18 cellular contexts compared by ENCODE assay signal in genomic region chr6:149711711-149712110, GRCh38. TPM values are rescaled to one million over a fixed set of nuclear protein-coding genes. Genes with fewer than 3 reads are reported as not detected.
DNase-seq lines count a peak whose midpoint lies in the region; ATAC-seq, FAIRE-seq and TF ChIP-seq lines count a peak whose summit lies in the region.
"Had no signal": no experiment of that assay in that cellular context is flagged by ENCODE, and none has a peak within 500 bp of the region (broad histone marks: within the 10 kb centered on the region; RNA-seq: fewer than 3 reads in every experiment).

No MANE protein-coding gene starts in this region.

- no peak for DNase-seq in activated CD4-positive, alpha-beta T cell treated with anti-CD3 and anti-CD28 coated beads for 36 hours
- DNase-seq in activated CD4-positive, alpha-beta T cell treated with anti-CD3 and anti-CD28 coated beads, Interleukin-2, amount 10 ng/mL, durations not matched to agents 24 days and 14 days: no peak
- DNase-seq in T-helper 17 cell: no peak
- DNase-seq in naive thymus-derived CD4-positive, alpha-beta T cell: no peak
- DNase-seq in GM12891 (ENCODE audit: insufficient read length, low spot score): no peak
- DNase-seq in right cardiac atrium: no peak
- DNase-seq: COR-L47, DMS 273 treated with DMSO at 0.1 percent for 48 hours, NCI-H1417 treated with DMSO at 0.1 percent for 48 hours, NCI-H187 treated with DMSO at 0.1 percent for 48 hours, NCI-H226, NCI-H524 treated with DMSO at 0.1 percent for 48 hours, SJCRH30 had no signal

- POLR2A ChIA-PET in activated CD4-positive, alpha-beta T cell treated with anti-CD3 and anti-CD28 coated beads for 36 hours (lab: Charles Lee): no interaction called here
- POLR2A ChIA-PET in naive thymus-derived CD4-positive, alpha-beta T cell (lab: Charles Lee): no interaction called here

- no peak for ATAC-seq in activated CD4-positive, alpha-beta T cell treated with anti-CD3 and anti-CD28 coated beads for 36 hours
- no peak for ATAC-seq in T-helper 17 cell
- ATAC-seq in naive thymus-derived CD4-positive, alpha-beta T cell: no peak
- ATAC-seq in right cardiac atrium: no peak
- ATAC-seq: Panc1 had no signal

- no peak for FAIRE-seq in GM12891 (lab: Jason Lieb, UNC)
- FAIRE-seq: G401.6, H54 had no signal

- no peak overlapping the region for H3K27ac ChIP-seq in naive thymus-derived CD4-positive, alpha-beta T cell (ENCODE audit: low read depth, low read length)
- H3K27ac ChIP-seq in right cardiac atrium (ENCODE audit: low read length): no peak overlapping the region
- H3K27ac ChIP-seq: 22Rv1, SJCRH30 had no signal

- no peaks in the 10 kb centered on the region for H3K9me3 ChIP-seq in T-helper 17 cell (ENCODE audit: control insufficient read depth, low read length, poor library complexity, severe bottlenecking)
- no peaks in the 10 kb centered on the region for H3K9me3 ChIP-seq in naive thymus-derived CD4-positive, alpha-beta T cell (ENCODE audit: control insufficient read depth in 2 of 3, low read length in 3 of 3)
- no peaks in the 10 kb centered on the region for H3K9me3 ChIP-seq in right cardiac atrium (ENCODE audit: control insufficient read depth, low read length)
- H3K9me3 ChIP-seq: SJCRH30 had no signal

- WGBS in right cardiac atrium: 96% methylated on average over 5 of the region's 5 CpGs

- no peak overlapping the region for H3K4me3 Mint-ChIP-seq in activated CD4-positive, alpha-beta T cell treated with anti-CD3 and anti-CD28 coated beads for 36 hours
- no peak overlapping the region for H3K4me3 Mint-ChIP-seq in activated CD4-positive, alpha-beta T cell treated with anti-CD3 and anti-CD28 coated beads, Interleukin-2, amount 10 ng/mL, durations not matched to agents 24 days and 14 days
- no peak overlapping the region for H3K4me3 Mint-ChIP-seq in T-helper 17 cell
- H3K4me3 Mint-ChIP-seq in naive thymus-derived CD4-positive, alpha-beta T cell: peak overlapping the region in 3 of 10 donors; percentile 35 to 46 (median 43)
- H3K4me3 Mint-ChIP-seq: CD14-positive monocyte had no signal

- peaks cover 58% of the 10 kb centered on the region for H3K4me1 Mint-ChIP-seq in activated CD4-positive, alpha-beta T cell treated with anti-CD3 and anti-CD28 coated beads for 36 hours
- H3K4me1 Mint-ChIP-seq in activated CD4-positive, alpha-beta T cell treated with anti-CD3 and anti-CD28 coated beads, Interleukin-2, amount 10 ng/mL, durations not matched to agents 24 days and 14 days: peaks cover 43% of the 10 kb centered on the region
- H3K4me1 Mint-ChIP-seq in T-helper 17 cell: peaks cover 48% of the 10 kb centered on the region
- peaks cover 39 to 87% (median 70%) of the 10 kb centered on the region in 7 donors for H3K4me1 Mint-ChIP-seq in naive thymus-derived CD4-positive, alpha-beta T cell

- intact Hi-C loops in activated CD4-positive, alpha-beta T cell treated with anti-CD3 and anti-CD28 coated beads for 36 hours (cut with DNase I, micrococcal nuclease): no loop called here
- intact Hi-C loops in activated CD4-positive, alpha-beta T cell treated with anti-CD3 and anti-CD28 coated beads, Interleukin-2, amount 10 ng/mL, durations not matched to agents 24 days and 14 days (cut with micrococcal nuclease): loop anchor here (10.0 kb wide), 1 partner anchor 293 kb away; no protein-coding TSS in a partner anchor
- intact Hi-C loops in naive thymus-derived CD4-positive, alpha-beta T cell (cut with micrococcal nuclease): loop anchor here in 1 of 2 donors (10.0 kb wide), 2 partner anchors 293 to 687 kb away; no protein-coding TSS in a partner anchor
- intact Hi-C loops in right cardiac atrium (cut with DNase I): loop anchor here in 1 of 4 donors (10.0 kb wide), 1 partner anchor 67 kb away; the partner anchor contains the start of gene KATNA1

- no peaks in the 10 kb centered on the region for H3K27me3 Mint-ChIP-seq in activated CD4-positive, alpha-beta T cell treated with anti-CD3 and anti-CD28 coated beads for 36 hours
- H3K27me3 Mint-ChIP-seq in activated CD4-positive, alpha-beta T cell treated with anti-CD3 and anti-CD28 coated beads, Interleukin-2, amount 10 ng/mL, durations not matched to agents 24 days and 14 days: no peaks in the 10 kb centered on the region
- H3K27me3 Mint-ChIP-seq in T-helper 17 cell: no peaks in the 10 kb centered on the region
- H3K27me3 Mint-ChIP-seq in naive thymus-derived CD4-positive, alpha-beta T cell: no peaks in the 10 kb centered on the region

- no peak for TF ChIP-seq POLR2A in GM12891 (IDR thresholded peaks at IDR 0.05; ENCODE audit: low read depth, low read length)

- H3K27me3 ChIP-seq in naive thymus-derived CD4-positive, alpha-beta T cell (ENCODE audit: control insufficient read depth in 2 of 2, insufficient read depth in 2 of 2, low read length in 2 of 2): no peaks in the 10 kb centered on the region
- H3K27me3 ChIP-seq in right cardiac atrium (ENCODE audit: control insufficient read depth, insufficient read depth): no peaks in the 10 kb centered on the region
- H3K27me3 ChIP-seq: SJCRH30 had no signal

- H3K4me1 ChIP-seq in naive thymus-derived CD4-positive, alpha-beta T cell (ENCODE audit: control insufficient read depth in 2 of 2, insufficient read depth in 2 of 2, low read length in 2 of 2): peaks cover 24 to 42% of the 10 kb centered on the region in 2 donors
- peaks cover 4% of the 10 kb centered on the region for H3K4me1 ChIP-seq in right cardiac atrium (ENCODE audit: control insufficient read depth, insufficient read depth, low read length)

- no peaks in the 10 kb centered on the region for H3K36me3 ChIP-seq in naive thymus-derived CD4-positive, alpha-beta T cell (ENCODE audit: control insufficient read depth in 2 of 3, insufficient read depth in 3 of 3, low read length in 3 of 3)

- H3K9me3 Mint-ChIP-seq in activated CD4-positive, alpha-beta T cell treated with anti-CD3 and anti-CD28 coated beads for 36 hours (ENCODE audit: low read depth): no peaks in the 10 kb centered on the region
- no peaks in the 10 kb centered on the region for H3K9me3 Mint-ChIP-seq in activated CD4-positive, alpha-beta T cell treated with anti-CD3 and anti-CD28 coated beads, Interleukin-2, amount 10 ng/mL, durations not matched to agents 24 days and 14 days
- H3K9me3 Mint-ChIP-seq in naive thymus-derived CD4-positive, alpha-beta T cell: no peaks in the 10 kb centered on the region
- H3K9me3 Mint-ChIP-seq: CD14-positive monocyte had no signal

- CTCF ChIA-PET in activated CD4-positive, alpha-beta T cell treated with anti-CD3 and anti-CD28 coated beads for 36 hours (lab: Charles Lee): interaction anchor here (0.6 to 0.8 kb wide), 2 partner anchors 17 to 108 kb away, joined by 3 read pairs; no protein-coding TSS in a partner anchor
- CTCF ChIA-PET in naive thymus-derived CD4-positive, alpha-beta T cell (lab: Charles Lee): no interaction called here

- peaks cover 20% of the 10 kb centered on the region for H3K36me3 Mint-ChIP-seq in activated CD4-positive, alpha-beta T cell treated with anti-CD3 and anti-CD28 coated beads for 36 hours (ENCODE audit: low read depth)
- H3K36me3 Mint-ChIP-seq in activated CD4-positive, alpha-beta T cell treated with anti-CD3 and anti-CD28 coated beads, Interleukin-2, amount 10 ng/mL, durations not matched to agents 24 days and 14 days (ENCODE audit: low read depth): peaks cover 15% of the 10 kb centered on the region
- H3K36me3 Mint-ChIP-seq in T-helper 17 cell (ENCODE audit: low read depth): no peaks in the 10 kb centered on the region
- peaks cover 0 to 7% (median 0%) of the 10 kb centered on the region in 5 donors for H3K36me3 Mint-ChIP-seq in naive thymus-derived CD4-positive, alpha-beta T cell

- H3K27ac Mint-ChIP-seq in activated CD4-positive, alpha-beta T cell treated with anti-CD3 and anti-CD28 coated beads for 36 hours: peak overlapping the region; percentile 38
- no peak overlapping the region for H3K27ac Mint-ChIP-seq in activated CD4-positive, alpha-beta T cell treated with anti-CD3 and anti-CD28 coated beads, Interleukin-2, amount 10 ng/mL, durations not matched to agents 24 days and 14 days
- peak overlapping the region; percentile 82 for H3K27ac Mint-ChIP-seq in T-helper 17 cell
- H3K27ac Mint-ChIP-seq in naive thymus-derived CD4-positive, alpha-beta T cell: peak overlapping the region in 5 of 9 donors; percentile 11 to 82 (median 20)

- no peak overlapping the region for H3K4me3 ChIP-seq in naive thymus-derived CD4-positive, alpha-beta T cell (ENCODE audit: low read length)
- H3K4me3 ChIP-seq in right cardiac atrium (ENCODE audit: low read length): no peak overlapping the region
- H3K4me3 ChIP-seq: SJCRH30 had no signal

TF ChIP-seq in GM12891, 5 proteins besides CTCF, POLR2A, EP300 and RAD21 (continues in another document):
- TF ChIP-seq PAX5 (IDR thresholded peaks at IDR 0.05; ENCODE audit: insufficient read depth, low read length, severe bottlenecking) (no peak), TAF1 (IDR thresholded peaks at IDR 0.05; ENCODE audit: low read depth, low read length) (no peak)

RNA-seq across cellular contexts. Expression of gene LATS1, which starts 6.2 kb away (rescaled TPM):
- total RNA-seq in activated CD4-positive, alpha-beta T cell treated with anti-CD3 and anti-CD28 coated beads for 36 hours: 10 to 100 TPM; 21.2 to 23.5 TPM
- 31.8 and 33.7 TPM in 2 replicates for total RNA-seq in activated CD4-positive, alpha-beta T cell treated with anti-CD3 and anti-CD28 coated beads, Interleukin-2, amount 10 ng/mL, durations not matched to agents 24 days and 14 days
- 10 to 100 TPM; 35.4 to 43.6 TPM for total RNA-seq in T-helper 17 cell
- 10 to 100 TPM; 33.3 to 49.5 (median 44.6) TPM for total RNA-seq in naive thymus-derived CD4-positive, alpha-beta T cell
- 10 to 100 TPM; 14.2 to 17.7 TPM for polyA plus RNA-seq in naive thymus-derived CD4-positive, alpha-beta T cell
- 5.7 TPM for polyA plus RNA-seq in GM12891 (2012; ENCODE audit: low read depth, missing spikeins)
- 10 to 100 TPM; 13.5 to 19.0 (median 14.5) TPM for total RNA-seq in right cardiac atrium
- polyA plus RNA-seq in right cardiac atrium: 4.8 TPM

RNA-seq across cellular contexts. Expression of gene NUP43, which starts 34.6 kb away (rescaled TPM):
- total RNA-seq in activated CD4-positive, alpha-beta T cell treated with anti-CD3 and anti-CD28 coated beads for 36 hours: 10 to 100 TPM; 80.5 to 89.4 TPM
- 78.9 and 93.7 TPM in 2 replicates for total RNA-seq in activated CD4-positive, alpha-beta T cell treated with anti-CD3 and anti-CD28 coated beads, Interleukin-2, amount 10 ng/mL, durations not matched to agents 24 days and 14 days
- total RNA-seq in T-helper 17 cell: 10 to 100 TPM; 13.7 to 16.3 TPM
- total RNA-seq in naive thymus-derived CD4-positive, alpha-beta T cell: 10 to 100 TPM; 14.0 to 70.7 (median 60.2) TPM
- polyA plus RNA-seq in naive thymus-derived CD4-positive, alpha-beta T cell: 1 to 10 TPM; 5.1 to 6.6 TPM
- 12.7 TPM for polyA plus RNA-seq in GM12891 (2012; ENCODE audit: low read depth, missing spikeins)
- total RNA-seq in right cardiac atrium: 10 to 100 TPM; 22.5 to 24.9 (median 23.6) TPM
- 11.8 TPM for polyA plus RNA-seq in right cardiac atrium

RNA-seq across cellular contexts. Expression of gene PCMT1, which starts 37.8 kb away (rescaled TPM):
- total RNA-seq in activated CD4-positive, alpha-beta T cell treated with anti-CD3 and anti-CD28 coated beads for 36 hours: 10 to 100 TPM; 90.1 to 91.3 TPM
- total RNA-seq in activated CD4-positive, alpha-beta T cell treated with anti-CD3 and anti-CD28 coated beads, Interleukin-2, amount 10 ng/mL, durations not matched to agents 24 days and 14 days: 98.0 and 101 TPM in 2 replicates
- total RNA-seq in T-helper 17 cell (10 to 100 TPM; 32.4 to 32.9 TPM), right cardiac atrium (100 to 1,000 TPM; 107 to 114 (median 111) TPM)
- total RNA-seq in naive thymus-derived CD4-positive, alpha-beta T cell: 10 to 100 TPM; 26.6 to 84.9 (median 47.1) TPM
- 100 to 1,000 TPM; 132 to 135 TPM for polyA plus RNA-seq in naive thymus-derived CD4-positive, alpha-beta T cell
- polyA plus RNA-seq in GM12891 (2012; ENCODE audit: low read depth, missing spikeins): 39.8 TPM
- polyA plus RNA-seq in right cardiac atrium: 96.4 TPM
